ENCODE assay signal across 20 cellular contexts in the genomic region with DNA sequence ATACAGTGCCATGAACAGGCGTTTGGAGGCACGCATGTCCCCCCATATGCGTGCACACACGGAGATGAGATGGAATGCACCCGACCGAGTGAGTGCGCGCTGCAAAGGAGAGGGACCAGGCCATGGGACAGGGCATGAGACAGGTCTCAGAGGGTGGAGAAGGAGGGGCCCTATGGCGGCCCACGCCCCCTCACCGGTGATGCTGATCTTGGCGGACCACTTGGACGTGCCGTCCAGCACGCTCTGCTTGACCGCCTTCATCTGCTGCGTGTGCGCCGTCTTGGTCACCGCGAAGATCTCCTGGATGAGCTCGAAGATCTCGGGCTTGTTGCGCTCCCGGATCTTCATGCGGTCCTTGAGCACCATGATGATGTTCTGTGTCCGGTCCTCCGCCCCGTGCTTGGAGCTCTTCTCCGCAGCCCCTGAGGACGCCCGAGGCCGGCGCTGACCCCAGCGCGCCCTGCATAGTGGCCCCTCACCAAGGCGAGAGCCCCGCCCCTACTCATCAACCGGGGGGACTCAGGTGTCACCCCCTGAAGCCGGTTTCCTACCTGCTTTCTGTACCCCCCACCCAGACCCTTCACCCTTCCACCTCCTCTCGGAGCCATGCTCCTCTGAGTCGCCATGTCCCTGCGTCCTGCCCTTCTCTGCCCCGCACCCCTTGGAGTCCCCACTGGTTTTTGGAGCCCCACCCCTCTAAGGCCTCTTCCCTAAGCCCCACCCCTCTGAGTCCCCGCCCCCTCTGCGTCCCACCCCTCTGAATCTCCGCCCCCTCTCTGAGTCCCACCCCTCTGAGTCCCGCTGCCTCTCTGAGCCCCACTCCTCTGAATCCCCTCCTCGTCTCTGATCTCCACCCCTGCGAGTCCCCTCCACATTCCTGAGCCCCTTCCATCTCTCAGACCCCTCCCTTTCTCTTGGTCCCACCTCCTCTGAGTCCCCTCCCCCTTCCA. TPM values are rescaled to one million over a fixed set of nuclear protein-coding genes. Genes with fewer than 3 reads are reported as not detected.
A peak's percentile ranks its signal among the peaks of the same experiment; 100 is the strongest.
DNase-seq lines count a peak whose midpoint lies in the region; ATAC-seq and TF ChIP-seq lines count a peak whose summit lies in the region.
"Had no signal": no experiment of that assay in that cellular context is flagged by ENCODE, and none has a peak within 500 bp of the region (broad histone marks: within the 10 kb centered on the region; RNA-seq: fewer than 3 reads in every experiment).

No MANE protein-coding gene starts in this region.

- CTCF ChIA-PET in WTC11 (lab: Charles Lee) (interaction anchor here (1.0 to 1.6 kb wide), 3 partner anchors 22 to 41 kb away, joined by 4 to 8 read pairs (median 7); no protein-coding TSS in a partner anchor), T-cell (lab: Charles Lee) (no interaction called here)

- TF ChIP-seq POLR2A in heart left ventricle (IDR thresholded peaks at IDR 0.05): no peak
- TF ChIP-seq POLR2A in sigmoid colon (IDR thresholded peaks at IDR 0.05): no peak

- POLR2A ChIA-PET in WTC11 (lab: Charles Lee) (interaction anchor here (0.6 kb wide), 1 partner anchor 54 kb away, joined by 8 read pairs; no protein-coding TSS in a partner anchor), T-cell (lab: Charles Lee) (no interaction called here)

- H3K4me1 Mint-ChIP-seq in WTC11: no peaks in the 10 kb centered on the region
- H3K4me1 Mint-ChIP-seq in T-cell: no peaks in the 10 kb centered on the region

- TF ChIP-seq CTCF in heart left ventricle (IDR thresholded peaks at IDR 0.05) (no peak), WTC11 (IDR thresholded peaks at IDR 0.05) (no peak), upper lobe of right lung (IDR thresholded peaks at IDR 0.05) (no peak), sigmoid colon (IDR thresholded peaks at IDR 0.05) (no peak)

- DNase-seq in right cardiac atrium (no peak), heart left ventricle (no peak), WTC11 (ENCODE audit: low spot score) (peak; percentile 40), iPS-NIHi7 (ENCODE audit: extremely low spot score) (peak; percentile 86), upper lobe of right lung (no peak), T-cell (no peak), NCI-H1105 treated with DMSO at 0.1 percent for 48 hours (lab: John Stamatoyannopoulos, UW) (no peak), sigmoid colon (no peak)
- DNase-seq: GDM1, IMR-90, NCI-H1105, NCI-H2081, NCI-H2171, NCI-H345, NCI-H524, NCI-H774, SHP77 treated with DMSO at 0.1 percent for 48 hours had no signal

- no peak overlapping the region for H3K27ac ChIP-seq in right cardiac atrium (ENCODE audit: low read length)
- no peak overlapping the region for H3K27ac ChIP-seq in heart left ventricle
- H3K27ac ChIP-seq in upper lobe of right lung: no peak overlapping the region
- H3K27ac ChIP-seq in sigmoid colon: no peak overlapping the region
- H3K27ac ChIP-seq: C4-2B, RWPE1, SK-N-MC had no signal

- H3K27me3 ChIP-seq in right cardiac atrium (ENCODE audit: control insufficient read depth, insufficient read depth) (no peaks in the 10 kb centered on the region), heart left ventricle (peaks cover 0 to 21% (median 5%) of the 10 kb centered on the region in 9 donors), upper lobe of right lung (no peaks in the 10 kb centered on the region), sigmoid colon (peaks cover 0 to 27% (median 17%) of the 10 kb centered on the region in 3 donors)

- H3K36me3 ChIP-seq in heart left ventricle (no peaks in the 10 kb centered on the region), upper lobe of right lung (no peaks in the 10 kb centered on the region), sigmoid colon (no peaks in the 10 kb centered on the region)

- no peak overlapping the region for H3K4me3 ChIP-seq in right cardiac atrium (ENCODE audit: low read length)
- no peak overlapping the region for H3K4me3 ChIP-seq in heart left ventricle
- H3K4me3 ChIP-seq in upper lobe of right lung: no peak overlapping the region
- H3K4me3 ChIP-seq in sigmoid colon: no peak overlapping the region
- H3K4me3 ChIP-seq: SK-N-MC had no signal

- H3K9me3 ChIP-seq in right cardiac atrium (ENCODE audit: control insufficient read depth, low read length) (no peaks in the 10 kb centered on the region), heart left ventricle (no peaks in the 10 kb centered on the region), upper lobe of right lung (no peaks in the 10 kb centered on the region), sigmoid colon (no peaks in the 10 kb centered on the region)

- no peak for TF ChIP-seq EP300 in sigmoid colon (IDR thresholded peaks at IDR 0.05)

- H3K27ac Mint-ChIP-seq in WTC11: no peak overlapping the region
- no peak overlapping the region for H3K27ac Mint-ChIP-seq in T-cell

- ATAC-seq in right cardiac atrium: peak; percentile 14 to 20
- ATAC-seq in heart left ventricle: no peak
- peak; percentile 76 for ATAC-seq in WTC11
- peak; percentile 20 for ATAC-seq in upper lobe of right lung
- no peak for ATAC-seq in T-cell (replicated peaks in 1 of 4)

- H3K36me3 Mint-ChIP-seq in WTC11 (peaks cover 38% of the 10 kb centered on the region), T-cell (no peaks in the 10 kb centered on the region)

- H3K4me1 ChIP-seq in right cardiac atrium (ENCODE audit: control insufficient read depth, insufficient read depth, low read length) (no peaks in the 10 kb centered on the region), heart left ventricle (no peaks in the 10 kb centered on the region), upper lobe of right lung (no peaks in the 10 kb centered on the region), sigmoid colon (no peaks in the 10 kb centered on the region)

- no peaks in the 10 kb centered on the region for H3K9me3 Mint-ChIP-seq in WTC11
- H3K9me3 Mint-ChIP-seq in T-cell: no peaks in the 10 kb centered on the region

- no peaks in the 10 kb centered on the region for H3K27me3 Mint-ChIP-seq in WTC11 (ENCODE audit: low read depth)
- peaks cover 12 to 30% of the 10 kb centered on the region in 2 donors for H3K27me3 Mint-ChIP-seq in T-cell

- H3K4me3 Mint-ChIP-seq in WTC11 (no peak overlapping the region), T-cell (no peak overlapping the region)

- 88% methylated on average over 50 of the region's 50 CpGs for WGBS in right cardiac atrium
- 85 to 89% (median 88%) methylated on average over 50 of the region's 50 CpGs for WGBS in heart left ventricle, 4 donors
- 90 to 91% methylated on average over 50 of the region's 50 CpGs for WGBS in sigmoid colon, 2 donors

- intact Hi-C loops in right cardiac atrium (cut with DNase I) (no loop called here), heart left ventricle (cut with DNase I) (no loop called here), upper lobe of right lung (cut with DNase I) (no loop called here), sigmoid colon (cut with DNase I) (no loop called here)

TF ChIP-seq in WTC11, 78 proteins besides CTCF, POLR2A, EP300 and RAD21:
- TF ChIP-seq KAT7 (CRISPR knock-in tag; IDR thresholded peaks at IDR 0.05; ENCODE audit: borderline replicate concordance) (no peak), RELA (CRISPR knock-in tag; IDR thresholded peaks at IDR 0.05; ENCODE audit: borderline replicate concordance) (no peak), ETV6 (CRISPR knock-in tag; IDR thresholded peaks at IDR 0.05) (no peak), OVOL2 (CRISPR knock-in tag; IDR thresholded peaks at IDR 0.05; ENCODE audit: borderline replicate concordance) (no peak), ZNF423 (CRISPR knock-in tag; IDR thresholded peaks at IDR 0.05) (no peak), ZNF219 (CRISPR knock-in tag; IDR thresholded peaks at IDR 0.05; ENCODE audit: borderline replicate concordance) (no peak), ESRRA (CRISPR knock-in tag; IDR thresholded peaks at IDR 0.05; ENCODE audit: borderline replicate concordance) (no peak)
- TF ChIP-seq, protein P1, sequence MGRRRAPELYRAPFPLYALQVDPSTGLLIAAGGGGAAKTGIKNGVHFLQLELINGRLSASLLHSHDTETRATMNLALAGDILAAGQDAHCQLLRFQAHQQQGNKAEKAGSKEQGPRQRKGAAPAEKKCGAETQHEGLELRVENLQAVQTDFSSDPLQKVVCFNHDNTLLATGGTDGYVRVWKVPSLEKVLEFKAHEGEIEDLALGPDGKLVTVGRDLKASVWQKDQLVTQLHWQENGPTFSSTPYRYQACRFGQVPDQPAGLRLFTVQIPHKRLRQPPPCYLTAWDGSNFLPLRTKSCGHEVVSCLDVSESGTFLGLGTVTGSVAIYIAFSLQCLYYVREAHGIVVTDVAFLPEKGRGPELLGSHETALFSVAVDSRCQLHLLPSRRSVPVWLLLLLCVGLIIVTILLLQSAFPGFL (CRISPR knock-in tag; IDR thresholded peaks at IDR 0.05; ENCODE audit: borderline replicate concordance): no peak

RNA-seq across cellular contexts. Expression of gene UNC13A, which starts 40.8 kb away (rescaled TPM):
- total RNA-seq in right cardiac atrium: under 1 TPM in 2 of 4 donors, not detected in 2; 0.03 to 0.06 TPM
- 0.05 TPM for polyA plus RNA-seq in right cardiac atrium
- 1 to 10 TPM in 1 of 9 donors, under 1 TPM in 7, not detected in 1; 0.02 to 1.1 (median 0.09) TPM for total RNA-seq in heart left ventricle
- under 1 TPM; 0.04 to 0.19 TPM for polyA plus RNA-seq in heart left ventricle
- 40.7 to 42.9 TPM (median 41.1 TPM) in 3 replicates for total RNA-seq in WTC11 (2021)
- 0.41 TPM for total RNA-seq in upper lobe of right lung
- under 1 TPM in 4 of 5 donors, not detected in 1; 0.07 to 0.18 (median 0.13) TPM for total RNA-seq in T-cell
- total RNA-seq in sigmoid colon: under 1 TPM; 0.16 to 0.83 (median 0.70) TPM
- polyA plus RNA-seq in sigmoid colon: under 1 TPM; under 0.01 to 0.60 (median 0.23) TPM

Comparison
In these comparisons a context has a peak if more than half of its experiments do, and no peak if none do; other contexts are left out.
1. ATAC-seq: peak in right cardiac atrium (2 of 2), WTC11 (single experiment) and upper lobe of right lung (single experiment); none in heart left ventricle (0 of 4) and T-cell (0 of 4).
2. DNase-seq: peak in WTC11 (single experiment) and iPS-NIHi7 (single experiment); none in right cardiac atrium (0 of 3), heart left ventricle (0 of 5), upper lobe of right lung (single experiment), T-cell (0 of 34), NCI-H1105 treated with DMSO at 0.1 percent for 48 hours (single experiment) and sigmoid colon (single experiment).
3. RNA of gene UNC13A, which starts 40.8 kb away (total RNA-seq): 40.7 to 42.9 TPM in WTC11; 0.16 to 0.83 TPM in sigmoid colon, 0.41 TPM in upper lobe of right lung (single experiment), 0.07 to 0.18 TPM in T-cell, 0.02 to 1.1 TPM in heart left ventricle and 0.03 to 0.06 TPM in right cardiac atrium; every median in the first group is over 10 times any median in the second.